In genomic region chr15:64810499-64811326, GRCh38 we compare ENCODE assay signal across 2 cellular contexts.
TF ChIP-seq lines count a peak whose summit lies in the region.

No MANE protein-coding gene starts in this region.

TF ChIP-seq in SK-N-SH, 30 proteins besides CTCF, POLR2A, EP300 and RAD21 (continued from another document):
- TF ChIP-seq, protein P1, sequence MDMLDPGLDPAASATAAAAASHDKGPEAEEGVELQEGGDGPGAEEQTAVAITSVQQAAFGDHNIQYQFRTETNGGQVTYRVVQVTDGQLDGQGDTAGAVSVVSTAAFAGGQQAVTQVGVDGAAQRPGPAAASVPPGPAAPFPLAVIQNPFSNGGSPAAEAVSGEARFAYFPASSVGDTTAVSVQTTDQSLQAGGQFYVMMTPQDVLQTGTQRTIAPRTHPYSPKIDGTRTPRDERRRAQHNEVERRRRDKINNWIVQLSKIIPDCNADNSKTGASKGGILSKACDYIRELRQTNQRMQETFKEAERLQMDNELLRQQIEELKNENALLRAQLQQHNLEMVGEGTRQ (IDR thresholded peaks at IDR 0.05; ENCODE audit: borderline replicate concordance, low read depth, low read length): no peak
- TF ChIP-seq, protein P2, sequence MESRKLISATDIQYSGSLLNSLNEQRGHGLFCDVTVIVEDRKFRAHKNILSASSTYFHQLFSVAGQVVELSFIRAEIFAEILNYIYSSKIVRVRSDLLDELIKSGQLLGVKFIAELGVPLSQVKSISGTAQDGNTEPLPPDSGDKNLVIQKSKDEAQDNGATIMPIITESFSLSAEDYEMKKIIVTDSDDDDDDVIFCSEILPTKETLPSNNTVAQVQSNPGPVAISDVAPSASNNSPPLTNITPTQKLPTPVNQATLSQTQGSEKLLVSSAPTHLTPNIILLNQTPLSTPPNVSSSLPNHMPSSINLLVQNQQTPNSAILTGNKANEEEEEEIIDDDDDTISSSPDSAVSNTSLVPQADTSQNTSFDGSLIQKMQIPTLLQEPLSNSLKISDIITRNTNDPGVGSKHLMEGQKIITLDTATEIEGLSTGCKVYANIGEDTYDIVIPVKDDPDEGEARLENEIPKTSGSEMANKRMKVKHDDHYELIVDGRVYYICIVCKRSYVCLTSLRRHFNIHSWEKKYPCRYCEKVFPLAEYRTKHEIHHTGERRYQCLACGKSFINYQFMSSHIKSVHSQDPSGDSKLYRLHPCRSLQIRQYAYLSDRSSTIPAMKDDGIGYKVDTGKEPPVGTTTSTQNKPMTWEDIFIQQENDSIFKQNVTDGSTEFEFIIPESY (IDR thresholded peaks at IDR 0.05; ENCODE audit: borderline replicate concordance, low read depth): no peak
- TF ChIP-seq GATA2 (CRISPR knock-in tag; IDR thresholded peaks at IDR 0.05) (no peak), RXRA (IDR thresholded peaks at IDR 0.05; ENCODE audit: borderline replicate concordance, low read depth) (no peak), SIN3A (IDR thresholded peaks at IDR 0.05; ENCODE audit: borderline replicate concordance, low read depth, low read length) (no peak), TAF1 (IDR thresholded peaks at IDR 0.05; ENCODE audit: borderline replicate concordance, low read depth, low read length) (no peak), TEAD4 (IDR thresholded peaks at IDR 0.05; ENCODE audit: borderline replicate concordance, insufficient read depth) (no peak), SMC3 (IDR thresholded peaks at IDR 0.05; ENCODE audit: low read depth, low read length) (no peak), YY1 (IDR thresholded peaks at IDR 0.05; ENCODE audit: low read depth) (no peak), GABPA (IDR thresholded peaks at IDR 0.05; ENCODE audit: low read depth) (no peak), USF1 (IDR thresholded peaks at IDR 0.05; ENCODE audit: borderline replicate concordance, low read depth) (no peak), ELF1 (IDR thresholded peaks at IDR 0.05) (no peak), MAX (IDR thresholded peaks at IDR 0.05; ENCODE audit: low read depth) (no peak)

TF ChIP-seq in SK-N-SH treated with all-trans-retinoic acid at 6 μM for 48 hours, 23 proteins besides CTCF, POLR2A, EP300 and RAD21:
- TF ChIP-seq CSRNP3 (CRISPR knock-in tag; IDR thresholded peaks at IDR 0.05) (no peak), OSR1 (CRISPR knock-in tag; IDR thresholded peaks at IDR 0.05) (no peak), ZNF70 (CRISPR knock-in tag; IDR thresholded peaks at IDR 0.05) (no peak), ARNTL (CRISPR knock-in tag; IDR thresholded peaks at IDR 0.05; ENCODE audit: borderline replicate concordance, low read depth) (no peak), ISL1 (CRISPR knock-in tag; IDR thresholded peaks at IDR 0.05) (no peak), TSHZ2 (CRISPR knock-in tag; IDR thresholded peaks at IDR 0.05) (no peak), PPARA (CRISPR knock-in tag; IDR thresholded peaks at IDR 0.05; ENCODE audit: borderline replicate concordance) (no peak), CREB5 (CRISPR knock-in tag; IDR thresholded peaks at IDR 0.05; ENCODE audit: low read depth) (no peak), SNAI2 (CRISPR knock-in tag; IDR thresholded peaks at IDR 0.05) (no peak), ZFP3 (CRISPR knock-in tag; IDR thresholded peaks at IDR 0.05) (no peak), ESRRG (CRISPR knock-in tag; IDR thresholded peaks at IDR 0.05) (no peak), RARB (CRISPR knock-in tag; IDR thresholded peaks at IDR 0.05) (no peak), BACH2 (CRISPR knock-in tag; IDR thresholded peaks at IDR 0.05; ENCODE audit: borderline replicate concordance) (no peak)
TF ChIP-seq in SK-N-SH treated with all-trans-retinoic acid at 6 μM for 48 hours: peak in this region for 0.
